18 cellular contexts compared by ENCODE assay signal in the genomic region with DNA sequence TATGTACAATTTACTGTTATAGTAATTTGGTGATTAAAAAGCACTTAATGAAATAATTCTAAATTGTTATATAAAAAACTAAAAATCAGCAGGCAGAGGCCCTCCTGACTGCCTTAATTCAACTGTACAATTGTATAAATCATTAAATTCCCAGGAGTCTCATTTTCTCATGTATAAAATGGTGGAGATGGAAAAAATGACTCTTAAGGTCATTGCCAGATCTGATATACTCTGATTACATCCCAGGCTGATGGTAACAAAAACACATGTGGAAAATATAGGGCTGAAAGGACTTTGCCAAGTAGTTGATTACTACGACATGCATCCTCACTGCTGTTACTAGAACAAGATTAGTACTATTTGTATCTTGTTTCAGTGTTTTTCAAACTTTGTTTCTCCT.
A peak's percentile ranks its signal among the peaks of the same experiment; 100 is the strongest.
DNase-seq lines count a peak whose midpoint lies in the region; ATAC-seq, FAIRE-seq and TF ChIP-seq lines count a peak whose summit lies in the region.
"Had no signal": no experiment of that assay in that cellular context is flagged by ENCODE, and none has a peak within 500 bp of the region (broad histone marks: within the 10 kb centered on the region; RNA-seq: fewer than 3 reads in every experiment).

No MANE protein-coding gene starts in this region.

- no peak for DNase-seq in PC-9
- peak; percentile 6 for DNase-seq in astrocyte (ENCODE audit: low read depth)
- peak; percentile 36 for DNase-seq in fibroblast of the aortic adventitia (ENCODE audit: low read depth)
- DNase-seq in T-cell, result no peak
- no peak for DNase-seq in NAMALWA (ENCODE audit: low spot score)
- no peak for DNase-seq in NCI-H2029 (lab: John Stamatoyannopoulos, UW)
- DNase-seq: Caco-2; CD8-positive, alpha-beta memory T cell; DND-41; GDM1; HCEC 1CT; HFFc6 had no signal

- no peak overlapping the region for H3K9ac ChIP-seq in astrocyte (ENCODE audit: low read length)
- H3K9ac ChIP-seq: BLaER1 had no signal

- H3K27ac ChIP-seq in PC-9 (no peak overlapping the region), astrocyte (ENCODE audit: low read depth, low read length) (no peak overlapping the region)
- H3K27ac ChIP-seq: A549, BLaER1, HL-60 had no signal

- no peaks in the 10 kb centered on the region for H3K36me3 ChIP-seq in PC-9 (ENCODE audit: low read depth)
- no peaks in the 10 kb centered on the region for H3K36me3 ChIP-seq in astrocyte (ENCODE audit: insufficient read depth, low read length)
- H3K36me3 ChIP-seq: BLaER1 had no signal

- peaks cover 2% of the 10 kb centered on the region for H3K9me3 Mint-ChIP-seq in astrocyte (ENCODE audit: unreplicated experiment)
- H3K9me3 Mint-ChIP-seq in T-cell, result peaks cover 8 to 26% (median 12%) of the 10 kb centered on the region in 3 donors

- H3K4me3 Mint-ChIP-seq in astrocyte (ENCODE audit: unreplicated experiment) (no peak overlapping the region), T-cell (no peak overlapping the region)
- H3K4me3 Mint-ChIP-seq: CD8-positive, alpha-beta memory T cell; HFFc6 had no signal

- POLR2A ChIA-PET in PC-9 (lab: Charles Lee; ENCODE audit: unreplicated experiment) (no interaction called here), T-cell (lab: Charles Lee) (no interaction called here)

- H3K4me1 Mint-ChIP-seq in astrocyte (ENCODE audit: low read depth, unreplicated experiment), result no peaks in the 10 kb centered on the region
- H3K4me1 Mint-ChIP-seq in T-cell, result no peaks in the 10 kb centered on the region
- H3K4me1 Mint-ChIP-seq: CD8-positive, alpha-beta memory T cell had no signal

- H3K36me3 Mint-ChIP-seq in astrocyte (ENCODE audit: low read depth, unreplicated experiment) (no peaks in the 10 kb centered on the region), T-cell (no peaks in the 10 kb centered on the region)
- H3K36me3 Mint-ChIP-seq: CD8-positive, alpha-beta memory T cell had no signal

- H3K27me3 Mint-ChIP-seq in astrocyte (ENCODE audit: low read depth, unreplicated experiment), result no peaks in the 10 kb centered on the region
- H3K27me3 Mint-ChIP-seq in T-cell, result no peaks in the 10 kb centered on the region
- H3K27me3 Mint-ChIP-seq: CD8-positive, alpha-beta memory T cell had no signal

- no peaks in the 10 kb centered on the region for H3K4me1 ChIP-seq in PC-9 (replicated peaks; ENCODE audit: insufficient read depth)
- no peaks in the 10 kb centered on the region for H3K4me1 ChIP-seq in astrocyte (ENCODE audit: insufficient read depth, low read length)
- H3K4me1 ChIP-seq: A549, BLaER1, Caco-2 had no signal

- FAIRE-seq in astrocyte (lab: Jason Lieb, UNC), result no peak
- FAIRE-seq: A549, GM12892, H1 had no signal

- H3K9me3 ChIP-seq in PC-9 (ENCODE audit: insufficient read depth, low read depth) (no peaks in the 10 kb centered on the region), astrocyte (ENCODE audit: insufficient read depth, low read depth, low read length) (no peaks in the 10 kb centered on the region)
- H3K9me3 ChIP-seq: A549, Caco-2 had no signal

- H3K4me2 ChIP-seq in PC-9 (no peak overlapping the region), astrocyte (ENCODE audit: low read length) (no peak overlapping the region)
- H3K4me2 ChIP-seq: A549, BLaER1 had no signal

- no peak for TF ChIP-seq CTCF in PC-9 (conservative IDR thresholded peaks at IDR 0.05)
- no peak for TF ChIP-seq CTCF in astrocyte (IDR thresholded peaks at IDR 0.05; ENCODE audit: insufficient read depth, low read depth, low read length)
- TF ChIP-seq CTCF in fibroblast of the aortic adventitia (IDR thresholded peaks at IDR 0.05; ENCODE audit: insufficient read depth, low read length), result no peak

- no peaks in the 10 kb centered on the region for H3K27me3 ChIP-seq in PC-9 (ENCODE audit: insufficient read depth, low read depth)
- no peaks in the 10 kb centered on the region for H3K27me3 ChIP-seq in astrocyte (ENCODE audit: insufficient read depth, low read length)
- H3K27me3 ChIP-seq: BLaER1 had no signal

- no TSS peak for BruUV-seq in PC-9 (replicated peaks; lab: Mats Ljungman, UMichigan)

- H3K4me3 ChIP-seq in PC-9 (no peak overlapping the region), astrocyte (ENCODE audit: insufficient read depth, low read depth, low read length) (no peak overlapping the region), fibroblast of the aortic adventitia (ENCODE audit: low read depth, low read length) (no peak overlapping the region)
- H3K4me3 ChIP-seq: A549, BLaER1 had no signal

- intact Hi-C loops in PC-9 (cut with micrococcal nuclease; ENCODE audit: unreplicated experiment), result no loop called here

- no peak overlapping the region for H3K27ac Mint-ChIP-seq in astrocyte (ENCODE audit: unreplicated experiment)
- H3K27ac Mint-ChIP-seq in T-cell, result no peak overlapping the region
- H3K27ac Mint-ChIP-seq: CD8-positive, alpha-beta memory T cell; HFFc6 had no signal

- H3K79me2 ChIP-seq in PC-9 (ENCODE audit: low read depth), result no peaks in the 10 kb centered on the region
- no peaks in the 10 kb centered on the region for H3K79me2 ChIP-seq in astrocyte (ENCODE audit: insufficient read depth, low read length)

- H3K9me2 ChIP-seq in PC-9 (ENCODE audit: insufficient read depth), result no peaks in the 10 kb centered on the region

- H4K20me1 ChIP-seq in PC-9 (ENCODE audit: insufficient read depth) (no peaks in the 10 kb centered on the region), astrocyte (ENCODE audit: insufficient read depth, low read length) (no peaks in the 10 kb centered on the region)
- H4K20me1 ChIP-seq: BLaER1 had no signal

- ATAC-seq in T-cell (replicated peaks in 1 of 4), result no peak
- no peak for ATAC-seq in HG03095 (IDR thresholded peaks at IDR 0.05; ENCODE audit: unreplicated experiment)
- ATAC-seq: A549 had no signal

- CTCF ChIA-PET in PC-9 (lab: Charles Lee) (no interaction called here), T-cell (lab: Charles Lee) (no interaction called here)

- H2AFZ ChIP-seq in PC-9, result 0 out of 2 replicates have a peak overlapping the region, but pooled peaks have one; percentile 4
- no peak overlapping the region for H2AFZ ChIP-seq in astrocyte (ENCODE audit: low read depth, low read length)

- no peaks in the 10 kb centered on the region for H3F3A ChIP-seq in PC-9 (ENCODE audit: insufficient read depth, low read depth)

Comparison
In these comparisons a context has a peak if more than half of its experiments do, and no peak if none do; other contexts are left out.
1. DNase-seq: peak in astrocyte (single experiment) and fibroblast of the aortic adventitia (single experiment); none in PC-9 (0 of 2), T-cell (0 of 34), NAMALWA (single experiment) and NCI-H2029 (single experiment).